8 cellular contexts compared by ENCODE assay signal in the genomic region with DNA sequence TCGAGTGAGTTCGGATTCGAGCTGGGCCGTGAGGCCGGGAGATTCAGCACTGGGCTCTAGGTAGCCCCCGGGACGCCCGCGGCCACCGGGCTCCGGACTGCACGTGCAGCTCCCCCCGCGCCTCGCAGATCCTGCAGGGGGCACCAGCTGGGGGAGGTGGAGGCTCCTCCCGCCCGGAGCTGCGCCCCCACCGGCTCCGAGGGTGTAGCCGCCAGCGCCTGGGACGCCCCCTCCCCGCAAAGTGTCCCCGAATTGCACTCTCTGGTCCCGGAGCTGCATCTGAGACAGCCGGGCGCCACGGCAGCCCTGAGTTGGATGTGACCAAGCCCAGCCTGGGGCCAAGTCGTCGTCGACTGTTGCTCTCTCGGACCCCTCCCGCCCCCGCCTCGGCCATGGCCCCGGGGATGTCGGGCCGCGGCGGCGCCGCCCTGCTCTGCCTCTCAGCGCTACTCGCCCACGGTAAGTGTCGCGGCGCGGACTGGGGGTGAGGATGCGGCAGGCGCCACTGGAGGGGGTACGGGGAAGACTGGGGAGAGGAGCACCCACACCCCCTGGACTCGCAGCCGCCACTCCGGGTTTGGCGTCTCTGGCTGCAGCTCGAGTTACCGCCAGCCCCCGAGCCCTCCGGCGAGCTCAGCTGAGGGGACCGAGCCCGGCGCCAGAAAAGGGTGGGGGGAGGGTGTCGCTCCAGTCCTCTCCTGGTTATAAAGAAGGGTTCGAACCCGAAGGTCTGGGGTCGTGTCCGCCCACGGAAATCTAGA. TPM values are rescaled to one million over a fixed set of nuclear protein-coding genes. Genes with fewer than 3 reads are reported as not detected.
DNase-seq lines count a peak whose midpoint lies in the region; ATAC-seq and TF ChIP-seq lines count a peak whose summit lies in the region.

No MANE protein-coding gene starts in this region.

- H3K27ac Mint-ChIP-seq in neural crest cell (ENCODE audit: unreplicated experiment): no peak overlapping the region

- H3K4me3 Mint-ChIP-seq in neural crest cell: peak overlapping the region; percentile 81

- no peaks in the 10 kb centered on the region for H3K4me1 ChIP-seq in ACC112 (ENCODE audit: control insufficient read depth, insufficient read depth, low read length, unreplicated experiment)

- no peak for TF ChIP-seq CTCF in GM20000 (IDR thresholded peaks at IDR 0.05; ENCODE audit: extremely low read depth, missing control alignments)
- TF ChIP-seq CTCF in neural crest cell (conservative IDR thresholded peaks at IDR 0.05): no peak

- H3K36me3 Mint-ChIP-seq in neural crest cell (ENCODE audit: low read depth): no peaks in the 10 kb centered on the region

- no peaks in the 10 kb centered on the region for H3K36me3 ChIP-seq in ACC112 (ENCODE audit: insufficient read depth, low read length)

- H3K4me3 ChIP-seq in ACC112 (ENCODE audit: low read depth, low read length): peak overlapping the region; percentile 49; the same call in 1 of the 2 replicates

- H3K27ac ChIP-seq in ACC112 (ENCODE audit: low read depth, low read length): no peak overlapping the region
- peak overlapping the region; percentile 39 for H3K27ac ChIP-seq in cingulate gyrus (ENCODE audit: low read depth, low read length)

- ATAC-seq in HG02610 (IDR thresholded peaks at IDR 0.05; ENCODE audit: unreplicated experiment) (no peak), GM19351 (IDR thresholded peaks at IDR 0.05; ENCODE audit: unreplicated experiment) (no peak)

- peak; percentile 51 for DNase-seq in GM20000 (ENCODE audit: low spot score)
- no peak for DNase-seq in neural crest cell (ENCODE audit: low read depth, low spot score)
- DNase-seq in NCI-H1436 (lab: John Stamatoyannopoulos, UW): no peak
- no peak for DNase-seq in COLO668 (lab: John Stamatoyannopoulos, UW; ENCODE audit: unreplicated experiment)

- H3K79me2 ChIP-seq in ACC112 (ENCODE audit: control insufficient read depth, insufficient read depth, low read length, unreplicated experiment): no peaks in the 10 kb centered on the region

- peaks cover 97% of the 10 kb centered on the region for H3K27me3 Mint-ChIP-seq in neural crest cell (ENCODE audit: low read depth)

- no peak overlapping the region for H2AFZ ChIP-seq in ACC112 (ENCODE audit: low read length, unreplicated experiment)

- peaks cover 95% of the 10 kb centered on the region for H3K27me3 ChIP-seq in ACC112 (ENCODE audit: insufficient read depth, low read length)

- no peaks in the 10 kb centered on the region for H3K9me3 Mint-ChIP-seq in neural crest cell

- peaks cover 22% of the 10 kb centered on the region for H3K4me1 Mint-ChIP-seq in neural crest cell

RNA-seq across cellular contexts. Expression of a gene that starts 1.5 kb away (rescaled TPM):
- 3.3 and 3.6 TPM in 2 replicates for total RNA-seq in neural crest cell
